10 cellular contexts compared by ENCODE assay signal in the genomic region with DNA sequence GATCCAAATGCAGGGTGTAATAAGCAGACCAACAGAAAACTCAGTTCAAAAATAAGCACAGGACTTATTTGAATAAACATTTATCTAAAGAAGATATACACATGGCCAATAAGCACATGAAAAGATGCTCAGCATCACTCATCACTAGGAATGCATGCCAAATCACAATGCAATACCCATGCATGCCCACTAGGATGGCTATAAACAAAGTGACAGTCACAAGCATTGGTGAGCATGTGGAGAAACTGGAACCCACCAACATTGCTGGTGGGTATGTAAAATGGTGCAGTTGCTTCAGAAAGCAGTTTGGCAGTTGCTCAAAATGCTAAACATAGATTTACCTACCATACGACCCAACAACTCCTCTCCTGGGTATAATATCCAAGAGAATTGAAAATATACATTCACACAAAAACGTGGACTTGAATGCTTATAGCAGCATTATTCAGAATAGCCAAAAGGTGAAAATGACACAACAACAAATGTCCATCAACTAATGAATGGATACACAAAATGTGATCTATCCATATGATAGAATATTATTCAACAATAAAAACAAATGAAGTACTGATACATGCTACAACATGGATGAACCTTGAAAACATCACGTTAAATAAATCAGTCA. TPM values are rescaled to one million over a fixed set of nuclear protein-coding genes. Genes with fewer than 3 reads are reported as not detected.
A peak's percentile ranks its signal among the peaks of the same experiment; 100 is the strongest.
DNase-seq lines count a peak whose midpoint lies in the region; FAIRE-seq and TF ChIP-seq lines count a peak whose summit lies in the region.
"Had no signal": no experiment of that assay in that cellular context is flagged by ENCODE, and none has a peak within 500 bp of the region (broad histone marks: within the 10 kb centered on the region; RNA-seq: fewer than 3 reads in every experiment).

No MANE protein-coding gene starts in this region.

- TF ChIP-seq EP300 in SK-N-SH (IDR thresholded peaks at IDR 0.05; ENCODE audit: borderline replicate concordance in 1 of 2, low read depth in 1 of 2, low read length in 1 of 2) = no peak

- POLR2A ChIA-PET in A673 (lab: Charles Lee; ENCODE audit: low non-redundant PET) (no interaction called here), SK-N-SH (lab: Yijun Ruan, JAX) (no interaction called here)

- H3K27me3 ChIP-seq in A673 (replicated peaks; ENCODE audit: insufficient read depth, low read depth, low read length, poor library complexity) (no peaks in the 10 kb centered on the region), SK-N-SH (ENCODE audit: insufficient read depth) (no peaks in the 10 kb centered on the region), ascending aorta (no peaks in the 10 kb centered on the region), small intestine (ENCODE audit: control insufficient read depth in 2 of 2, insufficient read depth in 2 of 2, low read length in 2 of 2) (no peaks in the 10 kb centered on the region)

- 89% methylated on average over 3 of the region's 3 CpGs for WGBS in SK-N-SH (ENCODE audit: low lambda C conversion rate)
- 76 to 79% (median 77%) methylated on average over 3 of the region's 3 CpGs for WGBS in small intestine, 3 donors

- no peak for TF ChIP-seq RAD21 in SK-N-SH (IDR thresholded peaks at IDR 0.05; ENCODE audit: low read length)

- H3K4me2 ChIP-seq in SK-N-SH = no peak overlapping the region

- H4K20me1 ChIP-seq in SK-N-SH (ENCODE audit: insufficient read depth) = peaks cover 64% of the 10 kb centered on the region

- no peaks in the 10 kb centered on the region for H3K36me3 ChIP-seq in A673 (ENCODE audit: insufficient read depth, low read length, poor library complexity, severe bottlenecking)
- no peaks in the 10 kb centered on the region for H3K36me3 ChIP-seq in SK-N-SH (replicated peaks in 1 of 2; ENCODE audit: control insufficient read depth in 1 of 2, insufficient read depth in 2 of 2, low read length in 1 of 2)
- H3K36me3 ChIP-seq in ascending aorta = no peaks in the 10 kb centered on the region
- H3K36me3 ChIP-seq in small intestine (ENCODE audit: control insufficient read depth in 2 of 2, insufficient read depth in 2 of 2, low read length in 2 of 2) = no peaks in the 10 kb centered on the region

- BruUV-seq in A673 (replicated peaks; lab: Mats Ljungman, UMichigan) = no TSS peak

- no peak overlapping the region for H3K9ac ChIP-seq in SK-N-SH

- no peaks in the 10 kb centered on the region for H3K9me2 ChIP-seq in SK-N-SH

- H3K4me3 ChIP-seq in A673 (ENCODE audit: low read depth, low read length, poor library complexity, severe bottlenecking) (no peak overlapping the region), SK-N-SH (ENCODE audit: low read depth in 2 of 2, low read length in 1 of 2) (no peak overlapping the region), ascending aorta (no peak overlapping the region), small intestine (ENCODE audit: low read depth in 1 of 2, low read length in 2 of 2) (no peak overlapping the region)

- H3K9me3 ChIP-seq in A673 (ENCODE audit: low read depth, low read length, poor library complexity, severe bottlenecking) (no peaks in the 10 kb centered on the region), SK-N-SH (no peaks in the 10 kb centered on the region), ascending aorta (no peaks in the 10 kb centered on the region), small intestine (ENCODE audit: control insufficient read depth, low read depth) (no peaks in the 10 kb centered on the region)

- TF ChIP-seq CTCF in A673 (conservative IDR thresholded peaks at IDR 0.05; ENCODE audit: low read depth, low read length) = peak; percentile 50; the same call in 1 of the 2 replicates
- peak; percentile 51 for TF ChIP-seq CTCF in GM12874 (IDR thresholded peaks at IDR 0.05; ENCODE audit: insufficient read depth, low read depth, low read length)
- TF ChIP-seq CTCF in SK-N-SH (IDR thresholded peaks at IDR 0.05) = peak; percentile 64
- peak in 1 of 3 experiments; percentile 12 for TF ChIP-seq CTCF in ascending aorta (IDR thresholded peaks at IDR 0.05)

- peaks cover 92% of the 10 kb centered on the region for H3K79me2 ChIP-seq in SK-N-SH (ENCODE audit: insufficient read depth)

- DNase-seq in A673 (ENCODE audit: low spot score) (peak; percentile 49), SK-N-SH (no peak), iris pigment epithelial cell (ENCODE audit: low read depth) (peak; percentile 56), AG08395 (ENCODE audit: low spot score) (no peak), ascending aorta (ENCODE audit: low spot score in 2 of 2) (no peak), C1 segment of cervical spinal cord (lab: John Stamatoyannopoulos, UW) (no peak), small intestine (no peak)
- DNase-seq: caudate nucleus had no signal

- no peak for FAIRE-seq in small intestine (lab: Jason Lieb, UNC)

- intact Hi-C loops in A673 (cut with micrococcal nuclease; ENCODE audit: unreplicated experiment) = no loop called here
- intact Hi-C loops in ascending aorta (cut with DNase I) = no loop called here

- H3F3A ChIP-seq in SK-N-SH (replicated peaks; ENCODE audit: insufficient read depth) = no peaks in the 10 kb centered on the region

- CTCF ChIA-PET in A673 (lab: Charles Lee) (no interaction called here), SK-N-SH (lab: Yijun Ruan, JAX) (no interaction called here)

- H2AFZ ChIP-seq in SK-N-SH (ENCODE audit: low read depth) = no peak overlapping the region

- H3K27ac ChIP-seq in A673 (ENCODE audit: low read depth, low read length, poor library complexity, severe bottlenecking) (no peak overlapping the region), SK-N-SH (ENCODE audit: low read depth in 2 of 2, low read length in 1 of 2) (no peak overlapping the region), ascending aorta (no peak overlapping the region), small intestine (ENCODE audit: low read depth in 1 of 2, low read length in 1 of 2) (no peak overlapping the region)

- H3K4me1 ChIP-seq in A673 (ENCODE audit: insufficient read depth, low read length, poor library complexity, severe bottlenecking) (peaks cover 5% of the 10 kb centered on the region), SK-N-SH (ENCODE audit: control insufficient read depth in 1 of 2, insufficient read depth in 2 of 2, low read depth in 1 of 2, low read length in 1 of 2) (peaks cover under 1 to 8% of the 10 kb centered on the region in 2 experiments; a peak in 2 of 4 replicates), ascending aorta (peaks cover 0 to 4% of the 10 kb centered on the region in 2 donors), small intestine (ENCODE audit: control insufficient read depth in 2 of 2, insufficient read depth in 1 of 2, low read depth in 1 of 2, low read length in 1 of 2) (peaks cover 0 to 3% of the 10 kb centered on the region in 2 donors)

TF ChIP-seq in SK-N-SH, 30 proteins besides CTCF, POLR2A, EP300 and RAD21:
- TF ChIP-seq RFX5 (IDR thresholded peaks at IDR 0.05; ENCODE audit: low read length) (peak; percentile 96), NFIC (IDR thresholded peaks at IDR 0.05; ENCODE audit: borderline replicate concordance) (no peak)

RNA-seq across cellular contexts. Expression of gene UBE2O, which starts 20.1 kb away (rescaled TPM):
- total RNA-seq in A673 (2021) (56.9 and 57.4 TPM in 2 replicates), ascending aorta (19.6 TPM)
- polyA plus RNA-seq in SK-N-SH (2012; rRNA removed) (20.0 and 25.4 TPM in 2 replicates), small intestine (10 to 100 TPM in 1 of 3 donors, 1 to 10 TPM in 2; 5.7 to 12.2 (median 6.9) TPM)
- polyA plus RNA-seq in SK-N-SH (2012; cell fraction: cytosol; rRNA removed) = 9.8 and 16.2 TPM in 2 replicates
- polyA plus RNA-seq in SK-N-SH (2012; cell fraction: nucleus; rRNA removed) = 54.5 and 60.1 TPM in 2 replicates

RNA-seq across cellular contexts. Expression of gene AANAT, which starts 34.6 kb away (rescaled TPM):
- total RNA-seq in A673 (2021) (not detected in 2 replicates), ascending aorta (not detected)
- polyA plus RNA-seq in SK-N-SH (2012; rRNA removed) (0.26 TPM in 1 of 2 replicates, not detected in the other), small intestine (not detected)
- polyA plus RNA-seq in SK-N-SH (2012; cell fraction: cytosol; rRNA removed) = 0.04 and 0.07 TPM in 2 replicates
- 0.56 and 1.2 TPM in 2 replicates for polyA plus RNA-seq in SK-N-SH (2012; cell fraction: nucleus; rRNA removed)
- total RNA-seq: T-helper 1 cell treated with Interleukin-12 subunit alpha and Interleukin-12 subunit beta and Interleukin-4 antibody, amounts not matched to agents 30 ng/mL and 1 ng/mL, for 36 hours had no signal

RNA-seq across cellular contexts. Expression of gene SPHK1, which starts 48.4 kb away (rescaled TPM):
- total RNA-seq in A673 (2021) (0.50 and 0.54 TPM in 2 replicates), ascending aorta (120 TPM)
- polyA plus RNA-seq in SK-N-SH (2012; rRNA removed) (7.7 and 12.3 TPM in 2 replicates), small intestine (10 to 100 TPM; 10.5 to 12.7 (median 11.6) TPM)
- polyA plus RNA-seq in SK-N-SH (2012; cell fraction: cytosol; rRNA removed) = 3.4 and 5.6 TPM in 2 replicates
- polyA plus RNA-seq in SK-N-SH (2012; cell fraction: nucleus; rRNA removed) = 43.8 and 66.0 TPM in 2 replicates

Comparison
In these comparisons a context has a peak if more than half of its experiments do, and no peak if none do; other contexts are left out.
1. DNase-seq: peak in A673 (single experiment) and iris pigment epithelial cell (single experiment); none in SK-N-SH (single experiment), AG08395 (single experiment), ascending aorta (0 of 2), C1 segment of cervical spinal cord (0 of 14) and small intestine (single experiment).
2. RNA of gene SPHK1, which starts 48.4 kb away (total RNA-seq): 120 TPM in ascending aorta (single experiment); 0.50 to 0.54 TPM in A673; every median in the first group is over 10 times any median in the second.